22 cellular contexts compared by ENCODE assay signal in genomic region chr20:64176548-64177419, GRCh38. TPM values are rescaled to one million over a fixed set of nuclear protein-coding genes. Genes with fewer than 3 reads are reported as not detected.
DNase-seq lines count a peak whose midpoint lies in the region; ATAC-seq and TF ChIP-seq lines count a peak whose summit lies in the region.
"Had no signal": no experiment of that assay in that cellular context is flagged by ENCODE, and none has a peak within 500 bp of the region (broad histone marks: within the 10 kb centered on the region; RNA-seq: fewer than 3 reads in every experiment).

No MANE protein-coding gene starts in this region.

- no peaks in the 10 kb centered on the region for H3K9me2 ChIP-seq in GM23338 (ENCODE audit: insufficient read depth)

- H3K36me3 Mint-ChIP-seq in GM23338 (ENCODE audit: low read depth), result peaks cover 13% of the 10 kb centered on the region
- no peaks in the 10 kb centered on the region for H3K36me3 Mint-ChIP-seq in effector memory CD8-positive, alpha-beta T cell (ENCODE audit: insufficient read depth)
- H3K36me3 Mint-ChIP-seq: CD4-positive, alpha-beta memory T cell had no signal

- no peak overlapping the region for H3K4ac ChIP-seq in neuronal stem cell (ENCODE audit: low read length)

- peaks cover 15% of the 10 kb centered on the region; the same call in 1 of the 2 replicates for H3K4me1 ChIP-seq in GM23338 (ENCODE audit: insufficient read depth)
- no peaks in the 10 kb centered on the region for H3K4me1 ChIP-seq in RWPE2 (ENCODE audit: insufficient read depth, poor library complexity, severe bottlenecking)
- no peaks in the 10 kb centered on the region for H3K4me1 ChIP-seq in left ventricle myocardium inferior
- peaks cover 12 to 16% of the 10 kb centered on the region in 2 donors for H3K4me1 ChIP-seq in neuronal stem cell (ENCODE audit: control insufficient read depth in 2 of 2, insufficient read depth in 1 of 2, low read depth in 1 of 2, low read length in 2 of 2)
- H3K4me1 ChIP-seq: right lobe of liver, upper lobe of right lung had no signal

- no peak overlapping the region for H2BK15ac ChIP-seq in neuronal stem cell (ENCODE audit: low read length)

- H2AFZ ChIP-seq in GM23338 (no peak overlapping the region), neuronal stem cell (ENCODE audit: low read length) (no peak overlapping the region)

- H3K4me2 ChIP-seq in GM23338 (peak overlapping the region; percentile 58), neuronal stem cell (ENCODE audit: insufficient read depth, low read length, poor library complexity, severe bottlenecking) (peak overlapping the region; percentile 31)

- H2BK12ac ChIP-seq in neuronal stem cell (ENCODE audit: low read length), result no peak overlapping the region

- no peak for TF ChIP-seq CTCF in GM23338 (conservative IDR thresholded peaks at IDR 0.05; ENCODE audit: low read depth in 2 of 2)
- no peak for TF ChIP-seq CTCF in RWPE2 (IDR thresholded peaks at IDR 0.05; ENCODE audit: poor library complexity, severe bottlenecking)
- no peak for TF ChIP-seq CTCF in left ventricle myocardium inferior (IDR thresholded peaks at IDR 0.05; ENCODE audit: borderline replicate concordance)

- peak overlapping the region; percentile 60 for H3K4me3 Mint-ChIP-seq in GM23338
- no peak overlapping the region for H3K4me3 Mint-ChIP-seq in effector memory CD8-positive, alpha-beta T cell
- H3K4me3 Mint-ChIP-seq: activated naive CD8-positive, alpha-beta T cell treated with anti-CD3 and anti-CD28 coated beads, Interleukin-2, amount 50 U/mL, for 24 hours; CD4-positive, alpha-beta memory T cell; IgD-negative memory B cell had no signal

- peak overlapping the region; percentile 78; the same call in 1 of the 2 replicates for H3K27ac Mint-ChIP-seq in GM23338
- no peak overlapping the region for H3K27ac Mint-ChIP-seq in effector memory CD8-positive, alpha-beta T cell
- H3K27ac Mint-ChIP-seq: activated naive CD8-positive, alpha-beta T cell treated with anti-CD3 and anti-CD28 coated beads, Interleukin-2, amount 50 U/mL, for 24 hours; IgD-negative memory B cell had no signal

- H3K4me3 ChIP-seq in GM23338, result peak overlapping the region; percentile 7
- no peak overlapping the region for H3K4me3 ChIP-seq in RWPE2 (ENCODE audit: severe bottlenecking)
- H3K4me3 ChIP-seq in left ventricle myocardium inferior, result no peak overlapping the region
- H3K4me3 ChIP-seq in neuronal stem cell (ENCODE audit: low read length in 2 of 2), result no peak overlapping the region
- H3K4me3 ChIP-seq: right lobe of liver, upper lobe of right lung had no signal

- ATAC-seq in GM23338 (peak; percentile 87), RWPE2 (ENCODE audit: low read depth) (peak; percentile 24; the same call in 1 of the 3 replicates), HG03139 (IDR thresholded peaks at IDR 0.05; ENCODE audit: unreplicated experiment) (no peak), SK-N-SH treated with all-trans-retinoic acid at 6 μM for 48 hours (no peak)
- no peak for ATAC-seq in effector memory CD8-positive, alpha-beta T cell (replicated peaks)
- ATAC-seq: activated naive CD8-positive, alpha-beta T cell treated with anti-CD3 and anti-CD28 coated beads, Interleukin-2, amount 50 U/mL, for 24 hours; PC-3; upper lobe of right lung had no signal

- H3K9ac ChIP-seq in neuronal stem cell (ENCODE audit: low read depth, low read length, poor library complexity), result no peak overlapping the region

- peaks cover 38% of the 10 kb centered on the region for H3K27me3 Mint-ChIP-seq in GM23338 (ENCODE audit: insufficient read depth, low read depth, poor library complexity)
- peaks cover 10 to 34% of the 10 kb centered on the region in 2 donors for H3K27me3 Mint-ChIP-seq in effector memory CD8-positive, alpha-beta T cell
- H3K27me3 Mint-ChIP-seq: IgD-negative memory B cell had no signal

- no peaks in the 10 kb centered on the region for H3K36me3 ChIP-seq in GM23338 (ENCODE audit: insufficient read depth)
- no peaks in the 10 kb centered on the region for H3K36me3 ChIP-seq in RWPE2 (ENCODE audit: low read depth)
- no peaks in the 10 kb centered on the region for H3K36me3 ChIP-seq in left ventricle myocardium inferior
- H3K36me3 ChIP-seq in neuronal stem cell (replicated peaks in 1 of 2; ENCODE audit: control insufficient read depth in 2 of 2, insufficient read depth in 2 of 2, low read length in 2 of 2), result peaks cover 0 to 3% of the 10 kb centered on the region in 2 donors
- H3K36me3 ChIP-seq: right lobe of liver, upper lobe of right lung had no signal

- no peak overlapping the region for H3K14ac ChIP-seq in neuronal stem cell (ENCODE audit: low read length)

- H3K23ac ChIP-seq in neuronal stem cell (ENCODE audit: low read depth, low read length, poor library complexity), result no peak overlapping the region

- H3F3A ChIP-seq in GM23338 (replicated peaks; ENCODE audit: low read depth), result no peaks in the 10 kb centered on the region

- H3K9me3 Mint-ChIP-seq in GM23338, result peaks cover 9% of the 10 kb centered on the region; the same call in 2 of the 3 replicates
- no peaks in the 10 kb centered on the region for H3K9me3 Mint-ChIP-seq in effector memory CD8-positive, alpha-beta T cell
- H3K9me3 Mint-ChIP-seq: CD4-positive, alpha-beta memory T cell had no signal

- H4K20me1 ChIP-seq in GM23338 (replicated peaks; ENCODE audit: insufficient read depth), result no peaks in the 10 kb centered on the region

- H3K79me2 ChIP-seq in GM23338 (replicated peaks; ENCODE audit: insufficient read depth), result no peaks in the 10 kb centered on the region

- WGBS in neuronal stem cell (ENCODE audit: extremely low coverage in 2 of 2, insufficient read length in 2 of 2, insufficient replicate concordance in 1 of 2), 2 donors, result no CpG with 5 or more reads among the region's 13 CpGs

- no peaks in the 10 kb centered on the region for H3K9me3 ChIP-seq in RWPE2 (ENCODE audit: severe bottlenecking)
- H3K9me3 ChIP-seq in left ventricle myocardium inferior (replicated peaks), result no peaks in the 10 kb centered on the region
- peaks cover 0 to 6% of the 10 kb centered on the region in 2 donors for H3K9me3 ChIP-seq in neuronal stem cell (replicated peaks in 1 of 2; ENCODE audit: control insufficient read depth in 2 of 2, insufficient read depth in 1 of 2, low read depth in 1 of 2, low read length in 2 of 2)
- H3K9me3 ChIP-seq: right lobe of liver, upper lobe of right lung had no signal

- H3K27me3 ChIP-seq in GM23338 (ENCODE audit: insufficient read depth), result 0 out of 2 replicates have a peak, but pooled peaks cover 7% of the 10 kb centered on the region
- peaks cover 8% of the 10 kb centered on the region for H3K27me3 ChIP-seq in RWPE2 (ENCODE audit: insufficient read depth, poor library complexity, severe bottlenecking)
- H3K27me3 ChIP-seq in left ventricle myocardium inferior (ENCODE audit: low read depth), result peaks cover 33% of the 10 kb centered on the region
- peaks cover 0 to 18% (median 8%) of the 10 kb centered on the region in 3 experiments for H3K27me3 ChIP-seq in neuronal stem cell (ENCODE audit: control insufficient read depth in 3 of 3, insufficient read depth in 3 of 3, low read depth in 1 of 3, low read length in 3 of 3)
- H3K27me3 ChIP-seq: right lobe of liver had no signal

- H3K4me1 Mint-ChIP-seq in GM23338, result peaks cover 22% of the 10 kb centered on the region
- peaks cover 5 to 15% of the 10 kb centered on the region in 2 donors for H3K4me1 Mint-ChIP-seq in effector memory CD8-positive, alpha-beta T cell (ENCODE audit: low read depth in 2 of 2)

- no peak overlapping the region for H4K8ac ChIP-seq in neuronal stem cell (ENCODE audit: low read depth, low read length)

- intact Hi-C loops in left ventricle myocardium inferior (cut with micrococcal nuclease), result no loop called here

- peak; percentile 30 for DNase-seq in GM23338 (ENCODE audit: low spot score)
- peak; percentile 77 for DNase-seq in RWPE2 (ENCODE audit: low spot score)
- DNase-seq in left ventricle myocardium inferior, result peak; percentile 27
- DNase-seq in neuronal stem cell (ENCODE audit: low spot score), result no peak
- DNase-seq in NK-92 (lab: John Stamatoyannopoulos, UW; ENCODE audit: unreplicated experiment), result no peak
- no peak for DNase-seq in effector memory CD8-positive, alpha-beta T cell
- DNase-seq: activated CD4-positive, alpha-beta T cell treated with anti-CD3 and anti-CD28 coated beads for 1 hour; activated naive CD8-positive, alpha-beta T cell treated with anti-CD3 and anti-CD28 coated beads, Interleukin-2, amount 50 U/mL, for 24 hours; CD4-positive, alpha-beta memory T cell; central memory CD4-positive, alpha-beta T cell; effector CD8-positive, alpha-beta T cell; MM.1S; NCI-H187; PC-3; stimulated activated naive CD4-positive, alpha-beta T cell treated with Interleukin-2 at 50 U/mL for 16 hours; T-helper 9 cell; upper lobe of right lung had no signal

- H3K79me1 ChIP-seq in neuronal stem cell (ENCODE audit: low read depth, low read length), result peaks cover 3% of the 10 kb centered on the region

- no peak overlapping the region for H4K91ac ChIP-seq in neuronal stem cell (ENCODE audit: low read depth, low read length, poor library complexity)

- no peak overlapping the region for H2BK120ac ChIP-seq in neuronal stem cell (ENCODE audit: low read depth, low read length)

- peak overlapping the region; percentile 36 for H3K18ac ChIP-seq in neuronal stem cell (ENCODE audit: low read length)

- peak overlapping the region; percentile 34; the same call in 1 of the 2 replicates for H3K27ac ChIP-seq in GM23338 (ENCODE audit: low read depth)
- no peak overlapping the region for H3K27ac ChIP-seq in RWPE2 (ENCODE audit: poor library complexity, severe bottlenecking)
- H3K27ac ChIP-seq in left ventricle myocardium inferior (replicated peaks), result no peak overlapping the region
- no peak overlapping the region for H3K27ac ChIP-seq in neuronal stem cell (replicated peaks; ENCODE audit: low read length)
- H3K27ac ChIP-seq: right lobe of liver, upper lobe of right lung had no signal

- H2AK5ac ChIP-seq in neuronal stem cell (ENCODE audit: low read depth, low read length), result no peak overlapping the region

- no peak overlapping the region for H2BK5ac ChIP-seq in neuronal stem cell (ENCODE audit: low read length)

TF ChIP-seq in GM23338, 12 proteins besides CTCF, POLR2A, EP300 and RAD21 (continues in another document):
- no peak for TF ChIP-seq POLR2AphosphoS5 (IDR thresholded peaks at IDR 0.05; ENCODE audit: low read depth)
- no peak for TF ChIP-seq NANOG (IDR thresholded peaks at IDR 0.05; ENCODE audit: borderline replicate concordance)
- TF ChIP-seq STAT1 (IDR thresholded peaks at IDR 0.05; ENCODE audit: unreplicated experiment), result no peak
- TF ChIP-seq JUNB (IDR thresholded peaks at IDR 0.05; ENCODE audit: unreplicated experiment), result no peak

TF ChIP-seq in SK-N-SH treated with all-trans-retinoic acid at 6 μM for 48 hours, 23 proteins besides CTCF, POLR2A, EP300 and RAD21 (continues in another document):
- no peak for TF ChIP-seq ZNF565 (CRISPR knock-in tag; conservative IDR thresholded peaks at IDR 0.05; ENCODE audit: low read depth)
- no peak for TF ChIP-seq RARB (CRISPR knock-in tag; IDR thresholded peaks at IDR 0.05)
- no peak for TF ChIP-seq ZC3H10 (CRISPR knock-in tag; IDR thresholded peaks at IDR 0.05)

RNA-seq across cellular contexts. Expression of gene MYT1, which starts 12.5 kb away (rescaled TPM):
- 0.83 and 1.6 TPM in 2 replicates for total RNA-seq in GM23338 (2014; rRNA removed; shearing (Covaris generic))
- 1.1 and 1.6 TPM in 2 replicates for polyA plus RNA-seq in GM23338 (2016; fragmentation: Nextera tagmentation; extraction: Ambion mirVana)
- total RNA-seq in left ventricle myocardium inferior, result 0.11 TPM
- 3.1 TPM for polyA plus RNA-seq in neuronal stem cell (2013, experiment 1 of 2)
- 3.2 TPM for polyA plus RNA-seq in neuronal stem cell (2013, experiment 2 of 2)
- total RNA-seq: CD4-positive, alpha-beta memory T cell; NCI-H460 had no signal
- polyA plus RNA-seq: CD4-positive, alpha-beta memory T cell; IgD-negative memory B cell had no signal

Comparison
In these comparisons a context has a peak if more than half of its experiments do, and no peak if none do; other contexts are left out.
1. ATAC-seq: peak in GM23338 (single experiment) and RWPE2 (single experiment); none in HG03139 (single experiment), SK-N-SH treated with all-trans-retinoic acid at 6 μM for 48 hours (single experiment) and effector memory CD8-positive, alpha-beta T cell (single experiment).
2. DNase-seq: peak in GM23338 (single experiment), RWPE2 (single experiment) and left ventricle myocardium inferior (single experiment); none in neuronal stem cell (single experiment), NK-92 (single experiment) and effector memory CD8-positive, alpha-beta T cell (0 of 3).